8 cellular contexts compared by ENCODE assay signal in the genomic region with DNA sequence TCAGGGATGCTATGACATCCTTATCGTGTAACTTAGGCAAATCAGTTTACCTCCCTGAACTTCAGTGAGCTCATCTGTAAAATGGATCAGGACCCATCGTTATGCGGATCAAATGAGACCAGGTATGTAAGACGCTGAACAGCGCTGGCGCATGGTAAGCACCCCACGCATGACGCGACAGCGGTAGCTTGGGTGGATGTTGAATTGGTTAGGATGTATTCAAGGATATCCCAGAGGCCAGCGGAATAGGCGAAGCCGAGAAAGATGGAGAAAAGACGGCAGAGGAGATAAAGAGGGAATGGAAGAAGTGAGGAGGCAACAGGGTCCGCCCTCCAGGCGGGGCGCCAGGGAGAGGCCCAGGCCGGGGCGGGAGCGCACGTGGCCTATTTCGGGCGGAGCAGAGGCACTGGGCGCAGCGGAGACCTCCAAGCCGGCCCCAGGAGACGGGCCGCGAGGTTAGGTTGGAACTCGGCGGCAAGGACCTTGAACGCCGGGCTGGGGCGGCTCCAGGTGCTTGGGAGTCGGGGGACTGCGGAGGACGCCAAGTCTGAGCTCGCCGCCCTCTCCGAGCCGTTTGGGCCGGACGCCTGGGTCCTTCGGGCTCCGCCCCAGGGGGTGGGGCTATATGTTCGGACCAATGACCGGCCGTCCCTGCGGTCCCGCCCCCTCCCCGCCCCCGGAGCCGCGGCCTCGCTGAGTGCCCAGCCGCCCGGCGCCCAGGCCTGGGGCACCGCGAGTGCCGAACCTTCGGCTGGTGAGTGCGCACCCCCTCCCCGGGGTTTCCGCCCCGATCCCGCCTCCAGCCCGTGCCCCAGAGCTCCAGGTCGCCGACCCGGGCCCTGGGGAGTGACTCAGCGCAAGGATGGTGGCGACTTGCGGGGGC. TPM values are rescaled to one million over a fixed set of nuclear protein-coding genes. Genes with fewer than 3 reads are reported as not detected.
DNase-seq lines count a peak whose midpoint lies in the region; ATAC-seq and TF ChIP-seq lines count a peak whose summit lies in the region.

A gene (plus strand): TSS at position 696 of the 883 bp plus-strand sequence. CDS start 448 bp downstream, outside the sequence.

- H3K9me3 Mint-ChIP-seq in chondrocyte (ENCODE audit: low read depth): no peaks in the 10 kb centered on the region

- H3K4me1 Mint-ChIP-seq in chondrocyte (ENCODE audit: low read depth): peaks cover 24% of the 10 kb centered on the region

- TF ChIP-seq CTCF in chondrocyte (IDR thresholded peaks at IDR 0.05): peak; percentile 38

- DNase-seq in AG08395 (ENCODE audit: low spot score) (peak; percentile 94), NCI-H2227 treated with DMSO at 0.1 percent for 48 hours (lab: John Stamatoyannopoulos, UW) (peak; percentile 93), chondrocyte (ENCODE audit: low spot score) (peak; percentile 93), kidney tubule cell (ENCODE audit: low spot score) (peak; percentile 90)
- peak; percentile 76 for DNase-seq in activated CD4-positive, alpha-beta T cell treated with anti-CD3 and anti-CD28 coated beads for 1 hour
- DNase-seq in stimulated activated CD4-positive, alpha-beta T cell treated with anti-CD3 and anti-CD28 coated beads, Interleukin-1b, Interleukin-23, amount 100 ng/mL, for 1 hour (ENCODE audit: low read depth in 2 of 2): peak; percentile 75 to 92

- ATAC-seq in GM18861 (IDR thresholded peaks at IDR 0.05; ENCODE audit: unreplicated experiment) (peak; percentile 65), HG03095 (IDR thresholded peaks at IDR 0.05; ENCODE audit: unreplicated experiment) (peak; percentile 69)

- no peaks in the 10 kb centered on the region for H3K27me3 Mint-ChIP-seq in chondrocyte (ENCODE audit: low read depth)

- H3K36me3 Mint-ChIP-seq in chondrocyte (ENCODE audit: low read depth): peaks cover 4% of the 10 kb centered on the region

- peak within 1 kb of the TSS; percentile 89 for H3K27ac Mint-ChIP-seq in chondrocyte (ENCODE audit: unreplicated experiment)

- peak within 1 kb of the TSS; percentile 78 for H3K4me3 Mint-ChIP-seq in chondrocyte (ENCODE audit: unreplicated experiment)

RNA-seq across cellular contexts. Expression of the gene that starts here (rescaled TPM):
- 10.2 to 16.3 TPM (median 10.8 TPM) in 3 replicates for total RNA-seq in chondrocyte

Comparison
In these comparisons a context has a peak if more than half of its experiments do, and no peak if none do; other contexts are left out.
1. Peak in every context shown above with its lines: DNase-seq and ATAC-seq.